In genomic region chr9:94870465-94870792, GRCh38 we compare ENCODE assay signal across 13 cellular contexts.
DNase-seq lines count a peak whose midpoint lies in the region; ATAC-seq and TF ChIP-seq lines count a peak whose summit lies in the region.
"Had no signal": no experiment of that assay in that cellular context is flagged by ENCODE, and none has a peak within 500 bp of the region (broad histone marks: within the 10 kb centered on the region; RNA-seq: fewer than 3 reads in every experiment).

No MANE protein-coding gene starts in this region.

- H3K9me2 ChIP-seq in Loucy (replicated peaks; ENCODE audit: low read depth, low read length): no peaks in the 10 kb centered on the region

- no peaks in the 10 kb centered on the region for H3K27me3 ChIP-seq in CD8-positive, alpha-beta T cell (ENCODE audit: insufficient read depth, low read length)
- H3K27me3 ChIP-seq in Loucy (ENCODE audit: insufficient read depth, low read length, poor library complexity, severe bottlenecking) (peaks cover 15% of the 10 kb centered on the region), esophagus squamous epithelium (no peaks in the 10 kb centered on the region), gastrocnemius medialis (no peaks in the 10 kb centered on the region)
- H3K27me3 ChIP-seq: brain microvascular endothelial cell, ovary had no signal

- H3K4me1 ChIP-seq in CD8-positive, alpha-beta T cell (ENCODE audit: insufficient read depth, low read length): peaks cover 26% of the 10 kb centered on the region
- H3K4me1 ChIP-seq in Loucy (ENCODE audit: insufficient read depth, low read length, poor library complexity, severe bottlenecking): peaks cover 15% of the 10 kb centered on the region
- H3K4me1 ChIP-seq in esophagus squamous epithelium: peaks cover 17 to 89% (median 35%) of the 10 kb centered on the region in 3 donors
- peaks cover 69 to 84% of the 10 kb centered on the region in 2 donors for H3K4me1 ChIP-seq in gastrocnemius medialis

- no peaks in the 10 kb centered on the region for H3F3A ChIP-seq in Loucy (ENCODE audit: low read depth)

- peak overlapping the region; percentile 28 for H3K27ac Mint-ChIP-seq in CD8-positive, alpha-beta T cell
- H3K27ac Mint-ChIP-seq: stimulated activated memory B cell treated with anti-CD40 and anti-IgM and Interleukin-4, amounts not matched to agents 10 μg/mL and 1 μg/mL and 100 μg/mL, for 72 hours had no signal

- in situ Hi-C loops in gastrocnemius medialis (cut with MboI; ENCODE audit: low sequenced_read_pairs in 4 of 4): no loop called here

- H3K36me3 ChIP-seq in CD8-positive, alpha-beta T cell (ENCODE audit: insufficient read depth, low read length): no peaks in the 10 kb centered on the region
- H3K36me3 ChIP-seq in Loucy (ENCODE audit: insufficient read depth, low read length) (no peaks in the 10 kb centered on the region), esophagus squamous epithelium (no peaks in the 10 kb centered on the region), gastrocnemius medialis (no peaks in the 10 kb centered on the region)
- H3K36me3 ChIP-seq: brain microvascular endothelial cell, ovary had no signal

- H3K9me3 ChIP-seq in CD8-positive, alpha-beta T cell (ENCODE audit: low read length): no peaks in the 10 kb centered on the region
- no peaks in the 10 kb centered on the region for H3K9me3 ChIP-seq in Loucy (ENCODE audit: insufficient read depth, low read depth, low read length)
- H3K9me3 ChIP-seq in esophagus squamous epithelium: no peaks in the 10 kb centered on the region
- no peaks in the 10 kb centered on the region for H3K9me3 ChIP-seq in gastrocnemius medialis
- H3K9me3 ChIP-seq: ovary had no signal

- POLR2A ChIA-PET in CD8-positive, alpha-beta T cell (lab: Charles Lee): interaction anchor here (0.9 to 2.8 kb wide), 2 partner anchors 9 to 76 kb away, joined by 5 to 15 read pairs; no protein-coding TSS in a partner anchor

- H3K9me3 Mint-ChIP-seq in CD8-positive, alpha-beta T cell: no peaks in the 10 kb centered on the region
- H3K9me3 Mint-ChIP-seq: stimulated activated memory B cell treated with anti-CD40 and anti-IgM and Interleukin-4, amounts not matched to agents 10 μg/mL and 1 μg/mL and 100 μg/mL, for 72 hours had no signal

- no peak for TF ChIP-seq CTCF in CD8-positive, alpha-beta T cell (IDR thresholded peaks at IDR 0.05)
- no peak for TF ChIP-seq CTCF in Loucy (conservative IDR thresholded peaks at IDR 0.05; ENCODE audit: low read length)
- no peak for TF ChIP-seq CTCF in esophagus squamous epithelium (IDR thresholded peaks at IDR 0.05)
- no peak for TF ChIP-seq CTCF in gastrocnemius medialis (IDR thresholded peaks at IDR 0.05 in 4 of 5, conservative IDR thresholded peaks at IDR 0.05 in 1 of 5)

- peaks cover 5% of the 10 kb centered on the region for H4K20me1 ChIP-seq in Loucy (ENCODE audit: insufficient read depth, low read length, poor library complexity, severe bottlenecking)

- peak overlapping the region; percentile 7 for H3K4me3 ChIP-seq in CD8-positive, alpha-beta T cell (ENCODE audit: low read depth, low read length)
- H3K4me3 ChIP-seq in Loucy (ENCODE audit: low read length, poor library complexity, severe bottlenecking): no peak overlapping the region
- H3K4me3 ChIP-seq in esophagus squamous epithelium: no peak overlapping the region
- no peak overlapping the region for H3K4me3 ChIP-seq in gastrocnemius medialis
- H3K4me3 ChIP-seq: ovary had no signal

- H3K4me1 Mint-ChIP-seq in CD8-positive, alpha-beta T cell (ENCODE audit: low read depth): peaks cover 31% of the 10 kb centered on the region

- 96 to 100% methylated on average over 3 of the region's 3 CpGs for WGBS in esophagus squamous epithelium, 2 donors

- H3K27ac ChIP-seq in CD8-positive, alpha-beta T cell (ENCODE audit: low read depth, low read length): peak overlapping the region; percentile 26
- H3K27ac ChIP-seq in esophagus squamous epithelium (peak overlapping the region; percentile 15 to 92 (median 52)), gastrocnemius medialis (peak overlapping the region; percentile 89 to 96 (median 94))
- H3K27ac ChIP-seq: ovary had no signal

- H3K9ac ChIP-seq in Loucy (ENCODE audit: low read depth, low read length, poor library complexity, severe bottlenecking): no peak overlapping the region

- no peak overlapping the region for H2AFZ ChIP-seq in Loucy (ENCODE audit: low read length)

- peak overlapping the region; percentile 46 for H3K4me2 ChIP-seq in Loucy (ENCODE audit: low read depth, low read length, poor library complexity, severe bottlenecking)

- H3K79me2 ChIP-seq in Loucy (ENCODE audit: insufficient read depth, low read length): no peaks in the 10 kb centered on the region

- CTCF ChIA-PET in CD8-positive, alpha-beta T cell (lab: Charles Lee): interaction anchor here (0.9 kb wide), 1 partner anchor 48 kb away, joined by 3 read pairs; no protein-coding TSS in a partner anchor

- intact Hi-C loops in CD8-positive, alpha-beta T cell (cut with DNase I, micrococcal nuclease): loop anchor here (2.0 to 10.0 kb wide), 2 partner anchors 144 to 706 kb away; partner anchors contain the start of gene AOPEP (in 1 of the 2)
- intact Hi-C loops in esophagus squamous epithelium (cut with DNase I): no loop called here
- intact Hi-C loops in gastrocnemius medialis (cut with DNase I; ENCODE audit: low total_unique reads): no loop called here

- no peak for TF ChIP-seq POLR2A in esophagus squamous epithelium (IDR thresholded peaks at IDR 0.05)
- no peak for TF ChIP-seq POLR2A in gastrocnemius medialis (IDR thresholded peaks at IDR 0.05)

- ATAC-seq in CD8-positive, alpha-beta T cell: no peak
- ATAC-seq in gastrocnemius medialis: no peak
- no peak for ATAC-seq in GM21529 (IDR thresholded peaks at IDR 0.05; ENCODE audit: unreplicated experiment)
- ATAC-seq: stimulated activated memory B cell treated with anti-CD40 and anti-IgM and Interleukin-4, amounts not matched to agents 10 μg/mL and 1 μg/mL and 100 μg/mL, for 72 hours had no signal

- no peaks in the 10 kb centered on the region for H3K27me3 Mint-ChIP-seq in CD8-positive, alpha-beta T cell (ENCODE audit: low read depth)
- H3K27me3 Mint-ChIP-seq: stimulated activated memory B cell treated with anti-CD40 and anti-IgM and Interleukin-4, amounts not matched to agents 10 μg/mL and 1 μg/mL and 100 μg/mL, for 72 hours had no signal

- H3K4me3 Mint-ChIP-seq in CD8-positive, alpha-beta T cell: no peak overlapping the region
- H3K4me3 Mint-ChIP-seq: stimulated activated memory B cell treated with anti-CD40 and anti-IgM and Interleukin-4, amounts not matched to agents 10 μg/mL and 1 μg/mL and 100 μg/mL, for 72 hours had no signal

- no peak for DNase-seq in CD8-positive, alpha-beta T cell
- DNase-seq in esophagus squamous epithelium (lab: John Stamatoyannopoulos, UW): no peak
- no peak for DNase-seq in gastrocnemius medialis
- DNase-seq in stimulated activated naive CD4-positive, alpha-beta T cell (lab: John Stamatoyannopoulos, UW): no peak
- no peak for DNase-seq in stimulated activated CD8-positive, alpha-beta memory T cell treated with anti-CD3 and anti-CD28 coated beads, Interleukin-4, amount 100 ng/mL, for 48 hours
- DNase-seq: activated T-cell treated with anti-CD3 and anti-CD28 coated beads for 4 hours, brain microvascular endothelial cell, NCI-H1930, NCI-H82, ovary had no signal

- no peaks in the 10 kb centered on the region for H3K36me3 Mint-ChIP-seq in CD8-positive, alpha-beta T cell

Comparison
In these comparisons a context has a peak if more than half of its experiments do, and no peak if none do; other contexts are left out.
1. H3K27ac ChIP-seq: peak in every context shown above with its lines; median percentile 94 in gastrocnemius medialis; 52 in esophagus squamous epithelium; 26 in CD8-positive, alpha-beta T cell.
2. intact Hi-C loops: an anchor here in CD8-positive, alpha-beta T cell (2.0 to 10.0 kb wide); none called in esophagus squamous epithelium and gastrocnemius medialis.